Comparison of ENCODE assay signal across 25 cellular contexts in the genomic region with DNA sequence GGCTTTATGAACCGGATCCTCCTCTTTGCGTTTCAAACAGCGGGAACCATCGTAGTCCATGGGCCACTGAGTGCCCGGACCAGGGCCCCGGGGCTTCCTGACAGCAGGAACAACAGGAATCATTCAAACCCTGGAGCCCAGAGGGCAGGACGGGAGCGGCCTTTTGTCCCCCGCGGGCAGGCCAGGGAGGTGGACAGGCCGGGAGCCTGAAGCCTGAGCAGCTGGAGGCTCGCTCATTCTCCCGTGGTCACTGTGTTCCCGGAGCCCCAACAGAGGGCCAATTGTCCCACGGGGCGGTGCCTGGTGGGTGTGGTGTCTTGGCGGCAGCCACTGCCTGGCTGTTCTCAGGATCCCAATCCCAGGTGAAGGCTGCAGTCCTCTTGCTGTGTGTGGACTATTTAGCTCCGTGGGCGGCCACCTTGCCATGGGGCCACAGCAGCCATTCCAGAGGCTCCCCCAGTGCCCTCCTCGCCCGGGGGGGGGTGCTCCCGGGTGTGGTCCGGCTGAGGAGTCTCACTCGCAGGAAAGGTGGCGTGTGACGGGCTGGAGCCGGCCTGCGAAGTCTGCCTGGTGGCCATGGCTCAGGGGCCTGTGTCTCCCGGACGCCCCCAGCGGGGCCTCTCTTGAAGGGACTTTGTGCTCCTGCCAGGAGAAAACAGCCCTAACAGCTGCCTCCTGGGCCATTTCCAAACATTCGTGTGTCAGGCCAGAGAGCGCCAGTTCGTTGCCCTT.
DNase-seq lines count a peak whose midpoint lies in the region; ATAC-seq and TF ChIP-seq lines count a peak whose summit lies in the region.
"Had no signal": no experiment of that assay in that cellular context is flagged by ENCODE, and none has a peak within 500 bp of the region (broad histone marks: within the 10 kb centered on the region; RNA-seq: fewer than 3 reads in every experiment).

No MANE protein-coding gene starts in this region.

- in situ Hi-C loops in SK-MEL-5 (cut with HindIII; ENCODE audit: low pct_unique_long_range_greater_than_20kb, low sequenced_read_pairs): no loop called here

- H3K27me3 ChIP-seq in left ventricle myocardium inferior (ENCODE audit: low read depth): peaks cover 97% of the 10 kb centered on the region
- no peaks in the 10 kb centered on the region for H3K27me3 ChIP-seq in right lobe of liver
- H3K27me3 ChIP-seq in aorta (ENCODE audit: control insufficient read depth in 1 of 2, insufficient read depth in 2 of 2, low read length in 1 of 2): no peaks in the 10 kb centered on the region

- TF ChIP-seq POLR2A in right lobe of liver (IDR thresholded peaks at IDR 0.05): no peak

- intact Hi-C loops in Right ventricle myocardium superior (cut with DNase I) (no loop called here), left ventricle myocardium inferior (cut with micrococcal nuclease) (no loop called here), right lobe of liver (cut with DNase I) (no loop called here), aorta (cut with DNase I) (no loop called here)

- H3K36me3 ChIP-seq in left ventricle myocardium inferior: no peaks in the 10 kb centered on the region
- H3K36me3 ChIP-seq in right lobe of liver: no peaks in the 10 kb centered on the region
- no peaks in the 10 kb centered on the region for H3K36me3 ChIP-seq in aorta (ENCODE audit: control insufficient read depth in 1 of 2, insufficient read depth in 2 of 2, low read length in 1 of 2)
- H3K36me3 ChIP-seq: neural progenitor cell, stomach, tibial nerve had no signal

- DNase-seq in Right ventricle myocardium superior (peak; percentile 27), left ventricle myocardium inferior (no peak), SK-MEL-5 (ENCODE audit: low read depth, low spot score) (peak; percentile 53), right lobe of liver (peak; percentile 10 to 39 (median 38)), aorta (peak; percentile 34 to 67), NCI-H524 (lab: John Stamatoyannopoulos, UW) (no peak), COLO668 (lab: John Stamatoyannopoulos, UW; ENCODE audit: unreplicated experiment) (no peak)
- DNase-seq: activated CD4-positive, alpha-beta T cell treated with anti-CD3 and anti-CD28 coated beads for 48 hours; activated T-cell treated with anti-CD3 and anti-CD28 coated beads, Interleukin-2, amount 50 U/mL, for 72 hours; DMS153; effector memory CD4-positive, alpha-beta T cell; erythroblast; GM23248; HFFc6; islet precursor cell; NCI-H1417 treated with DMSO at 0.1 percent for 48 hours; NCI-H2081; NCI-H2227 treated with DMSO at 0.1 percent for 48 hours; NCI-H82; stomach had no signal

- ATAC-seq in Right ventricle myocardium superior (ENCODE audit: poor library complexity) (no peak), right lobe of liver (no peak), aorta (ENCODE audit: low FRiP score) (no peak)
- ATAC-seq: activated T-cell treated with anti-CD3 and anti-CD28 coated beads, Interleukin-2, amount 50 U/mL, for 72 hours had no signal

- 28% methylated on average over 3 of the region's 34 CpGs for WGBS in right lobe of liver (ENCODE audit: insufficient coverage, low coverage, low lambda C conversion rate, missing lambda C conversion rate)
- 66 to 68% methylated on average over 29 to 34 of the region's 34 CpGs for WGBS in aorta, 2 donors

- H3K27ac ChIP-seq in left ventricle myocardium inferior (replicated peaks) (no peak overlapping the region), right lobe of liver (no peak overlapping the region), aorta (ENCODE audit: low read depth in 1 of 2, low read length in 2 of 2) (no peak overlapping the region)
- H3K27ac ChIP-seq: coronary artery, GM23248, HL-60, neural progenitor cell, stomach, tibial nerve, VCaP had no signal

- no peaks in the 10 kb centered on the region for H3K4me1 ChIP-seq in left ventricle myocardium inferior
- H3K4me1 ChIP-seq in right lobe of liver: no peaks in the 10 kb centered on the region
- no peaks in the 10 kb centered on the region for H3K4me1 ChIP-seq in aorta (ENCODE audit: control insufficient read depth in 1 of 2, insufficient read depth in 2 of 2, low read length in 2 of 2)
- H3K4me1 ChIP-seq: neural progenitor cell, stomach, tibial nerve had no signal

- H3K9me3 ChIP-seq in left ventricle myocardium inferior (replicated peaks): peaks cover 14% of the 10 kb centered on the region
- no peaks in the 10 kb centered on the region for H3K9me3 ChIP-seq in right lobe of liver
- peaks cover 4% of the 10 kb centered on the region for H3K9me3 ChIP-seq in aorta (ENCODE audit: control insufficient read depth, low read length)

- H3K4me3 ChIP-seq in left ventricle myocardium inferior (no peak overlapping the region), right lobe of liver (no peak overlapping the region), aorta (ENCODE audit: low read length in 2 of 2) (no peak overlapping the region)
- H3K4me3 ChIP-seq: coronary artery, GM23248, neural progenitor cell, stomach, tibial nerve had no signal

- TF ChIP-seq CTCF in left ventricle myocardium inferior (IDR thresholded peaks at IDR 0.05; ENCODE audit: borderline replicate concordance) (no peak), right lobe of liver (IDR thresholded peaks at IDR 0.05) (no peak)

Comparison
In these comparisons a context has a peak if more than half of its experiments do, and no peak if none do; other contexts are left out.
1. DNase-seq: peak in Right ventricle myocardium superior (single experiment), SK-MEL-5 (single experiment), right lobe of liver (3 of 3) and aorta (2 of 2); none in left ventricle myocardium inferior (single experiment), NCI-H524 (0 of 2) and COLO668 (single experiment).